ENCODE assay signal across 20 cellular contexts in genomic region chr5:180558232-180558631, GRCh38. TPM values are rescaled to one million over a fixed set of nuclear protein-coding genes. Genes with fewer than 3 reads are reported as not detected.
DNase-seq lines count a peak whose midpoint lies in the region; ATAC-seq and TF ChIP-seq lines count a peak whose summit lies in the region.
"Had no signal": no experiment of that assay in that cellular context is flagged by ENCODE, and none has a peak within 500 bp of the region (broad histone marks: within the 10 kb centered on the region; RNA-seq: fewer than 3 reads in every experiment).

No MANE protein-coding gene starts in this region.

- H3K4me3 ChIP-seq in GM23338 (no peak overlapping the region), IMR-90 (ENCODE audit: insufficient read depth, low read depth, low read length) (no peak overlapping the region), Peyer's patch (no peak overlapping the region)
- H3K4me3 ChIP-seq: HAP-1, MG63 had no signal

- no peak overlapping the region for H3K4me2 ChIP-seq in GM23338
- no peak overlapping the region for H3K4me2 ChIP-seq in IMR-90 (ENCODE audit: low read depth, low read length)

- DNase-seq in GM23338 (ENCODE audit: low spot score), result peak; percentile 21
- no peak for DNase-seq in IMR-90
- no peak for DNase-seq in central memory CD8-positive, alpha-beta T cell (ENCODE audit: low spot score in 2 of 2)
- DNase-seq in iPS-NIHi11 (ENCODE audit: low spot score), result peak; percentile 11
- DNase-seq in CD4-positive, alpha-beta T cell, result no peak
- DNase-seq in superior temporal gyrus (ENCODE audit: extremely low spot score), result no peak
- no peak for DNase-seq in Peyer's patch
- DNase-seq: MG63, NCI-H1417, NCI-H1694 treated with DMSO at 0.1 percent for 48 hours, NCI-H2081 treated with DMSO at 0.1 percent for 48 hours, NCI-H446 treated with DMSO at 0.1 percent for 48 hours, NCI-H526 treated with DMSO at 0.1 percent for 48 hours, Right ventricle myocardium superior had no signal

- H3K9me3 Mint-ChIP-seq in GM23338, result no peaks in the 10 kb centered on the region
- no peaks in the 10 kb centered on the region for H3K9me3 Mint-ChIP-seq in central memory CD8-positive, alpha-beta T cell
- H3K9me3 Mint-ChIP-seq in CD4-positive, alpha-beta T cell, result no peaks in the 10 kb centered on the region

- no peaks in the 10 kb centered on the region for H3F3A ChIP-seq in GM23338 (replicated peaks; ENCODE audit: low read depth)

- no peaks in the 10 kb centered on the region for H3K27me3 Mint-ChIP-seq in GM23338 (ENCODE audit: insufficient read depth, low read depth, poor library complexity)
- H3K27me3 Mint-ChIP-seq in central memory CD8-positive, alpha-beta T cell, result no peaks in the 10 kb centered on the region
- no peaks in the 10 kb centered on the region for H3K27me3 Mint-ChIP-seq in CD4-positive, alpha-beta T cell

- POLR2A ChIA-PET in IMR-90 (lab: Charles Lee; ENCODE audit: unreplicated experiment), result interaction anchor here (0.5 kb wide), 1 partner anchor 1532 kb away, joined by 6 read pairs; no protein-coding TSS in a partner anchor
- POLR2A ChIA-PET in CD4-positive, alpha-beta T cell (lab: Charles Lee), result no interaction called here

- H3K4me1 ChIP-seq in GM23338 (ENCODE audit: insufficient read depth), result 0 out of 2 replicates have a peak, but pooled peaks cover 3% of the 10 kb centered on the region
- H3K4me1 ChIP-seq in IMR-90 (ENCODE audit: control insufficient read depth, insufficient read depth, low read length), result peaks cover 19% of the 10 kb centered on the region
- no peaks in the 10 kb centered on the region for H3K4me1 ChIP-seq in Peyer's patch
- H3K4me1 ChIP-seq: HAP-1 had no signal

- H2BK5ac ChIP-seq in IMR-90 (ENCODE audit: low read depth, low read length, poor library complexity, severe bottlenecking), result peak overlapping the region; percentile 40

- H3K36me3 ChIP-seq in GM23338 (ENCODE audit: insufficient read depth) (peaks cover 15% of the 10 kb centered on the region; the same call in 1 of the 2 replicates), IMR-90 (ENCODE audit: control insufficient read depth, insufficient read depth, low read length) (peaks cover 4% of the 10 kb centered on the region), Peyer's patch (peaks cover 0 to 15% (median 0%) of the 10 kb centered on the region in 3 donors)

- H3K18ac ChIP-seq in IMR-90 (ENCODE audit: low read depth, low read length), result 0 out of 2 replicates have a peak overlapping the region, but pooled peaks have one; percentile 57

- no TSS peak for BruUV-seq in IMR-90 (replicated peaks; lab: Mats Ljungman, UMichigan)

- no peak overlapping the region for H2AK5ac ChIP-seq in IMR-90 (ENCODE audit: low read depth, low read length)

- CTCF ChIA-PET in IMR-90 (lab: Yijun Ruan, JAX), result no interaction called here
- CTCF ChIA-PET in CD4-positive, alpha-beta T cell (lab: Charles Lee), result no interaction called here

- ATAC-seq in GM23338 (peak; percentile 79), IMR-90 (ENCODE audit: low read depth) (no peak), GM21360 (IDR thresholded peaks at IDR 0.05; ENCODE audit: unreplicated experiment) (no peak)
- ATAC-seq in central memory CD8-positive, alpha-beta T cell (replicated peaks; ENCODE audit: extremely low read depth, poor library complexity, severe bottlenecking), result no peak
- ATAC-seq in CD4-positive, alpha-beta T cell (ENCODE audit: poor library complexity), result no peak

- peaks cover 70% of the 10 kb centered on the region for H4K20me1 ChIP-seq in GM23338 (replicated peaks; ENCODE audit: insufficient read depth)
- peaks cover 26% of the 10 kb centered on the region; the same call in 1 of the 2 replicates for H4K20me1 ChIP-seq in IMR-90 (ENCODE audit: insufficient read depth, low read length)

- intact Hi-C loops in IMR-90 (cut with micrococcal nuclease), result no loop called here
- intact Hi-C loops in CD4-positive, alpha-beta T cell (cut with DNase I, micrococcal nuclease), result no loop called here

- TF ChIP-seq POLR2A in IMR-90 (IDR thresholded peaks at IDR 0.05; ENCODE audit: low read depth, low read length), result no peak
- no peak for TF ChIP-seq POLR2A in Peyer's patch (IDR thresholded peaks at IDR 0.05)

- peaks cover 4% of the 10 kb centered on the region; the same call in 2 of the 3 replicates for H3K4me1 Mint-ChIP-seq in GM23338
- peaks cover 38% of the 10 kb centered on the region for H3K4me1 Mint-ChIP-seq in central memory CD8-positive, alpha-beta T cell
- peaks cover 20% of the 10 kb centered on the region for H3K4me1 Mint-ChIP-seq in CD4-positive, alpha-beta T cell (ENCODE audit: low read depth)

- no peaks in the 10 kb centered on the region for H3K9me3 ChIP-seq in IMR-90 (ENCODE audit: control insufficient read depth, insufficient read depth, low read length)
- H3K9me3 ChIP-seq in CD4-positive, alpha-beta T cell (ENCODE audit: control insufficient read depth, low read length), result no peaks in the 10 kb centered on the region
- H3K9me3 ChIP-seq in Peyer's patch, result no peaks in the 10 kb centered on the region
- H3K9me3 ChIP-seq: HAP-1, MG63 had no signal

- no peak overlapping the region for H4K91ac ChIP-seq in IMR-90 (ENCODE audit: insufficient read depth, low read depth, low read length)

- H3K79me1 ChIP-seq in IMR-90 (ENCODE audit: low read depth in 1 of 2, low read length in 2 of 2), result peaks cover 32 to 43% of the 10 kb centered on the region in 2 experiments

- no peak overlapping the region for H2BK120ac ChIP-seq in IMR-90 (ENCODE audit: low read depth, low read length)

- TF ChIP-seq CTCF in GM23338 (conservative IDR thresholded peaks at IDR 0.05; ENCODE audit: low read depth in 2 of 2), result no peak
- no peak for TF ChIP-seq CTCF in IMR-90 (conservative IDR thresholded peaks at IDR 0.05; ENCODE audit: low read depth, low read length)
- no peak for TF ChIP-seq CTCF in CD4-positive, alpha-beta T cell (IDR thresholded peaks at IDR 0.05)
- TF ChIP-seq CTCF in Peyer's patch (IDR thresholded peaks at IDR 0.05), result no peak

- peak overlapping the region; percentile 35; the same call in 1 of the 2 replicates for H2BK20ac ChIP-seq in IMR-90 (ENCODE audit: low read depth, low read length)

- H4K5ac ChIP-seq in IMR-90 (ENCODE audit: low read depth, low read length), result peak overlapping the region; percentile 15; the same call in 1 of the 2 replicates

- H2AK9ac ChIP-seq in IMR-90 (replicated peaks; ENCODE audit: low read depth, low read length, poor library complexity), result peak overlapping the region; percentile 30

- WGBS in IMR-90 (ENCODE audit: extremely low coverage in 2 of 2, insufficient read length in 1 of 2), 2 experiments, result 100% methylated on average over 1 of the region's 11 CpGs; no CpG with 5 or more reads in 1 of the 2 experiments

- in situ Hi-C loops in IMR-90 (cut with MboI; ENCODE audit: low sequenced_read_pairs), result no loop called here

- no peak overlapping the region for H3K23ac ChIP-seq in IMR-90 (ENCODE audit: low read depth, low read length)

- peaks cover 97% of the 10 kb centered on the region for H3K79me2 ChIP-seq in GM23338 (replicated peaks; ENCODE audit: insufficient read depth)

- dilution Hi-C loops in IMR-90 (cut with HindIII; ENCODE audit: low sequenced_read_pairs, unreplicated experiment), result no loop called here

- H3K27ac ChIP-seq in GM23338 (ENCODE audit: low read depth) (0 out of 2 replicates have a peak overlapping the region, but pooled peaks have one; percentile 60), IMR-90 (ENCODE audit: insufficient read depth, low read length) (peak overlapping the region; percentile 29; the same call in 1 of the 2 replicates), Peyer's patch (no peak overlapping the region)
- no peak overlapping the region for H3K27ac ChIP-seq in CD4-positive, alpha-beta T cell (ENCODE audit: low read depth, low read length)
- H3K27ac ChIP-seq: C4-2B had no signal

- peak overlapping the region; percentile 81 for H3K27ac Mint-ChIP-seq in GM23338
- peak overlapping the region; percentile 7 for H3K27ac Mint-ChIP-seq in central memory CD8-positive, alpha-beta T cell (ENCODE audit: low read depth)
- H3K27ac Mint-ChIP-seq in CD4-positive, alpha-beta T cell, result no peak overlapping the region

- H3K4ac ChIP-seq in IMR-90 (ENCODE audit: low read depth, low read length), result peak overlapping the region; percentile 31; the same call in 1 of the 2 replicates

- no peak for TF ChIP-seq RAD21 in IMR-90 (IDR thresholded peaks at IDR 0.05; ENCODE audit: low read length)

- no peaks in the 10 kb centered on the region for H3K9me2 ChIP-seq in GM23338 (ENCODE audit: insufficient read depth)

- peak overlapping the region; percentile 58; the same call in 2 of the 3 replicates for H2BK15ac ChIP-seq in IMR-90 (ENCODE audit: low read depth, low read length)

- no peak overlapping the region for H2AFZ ChIP-seq in GM23338
- no peak overlapping the region for H2AFZ ChIP-seq in IMR-90 (replicated peaks; ENCODE audit: low read length, poor library complexity)

- peaks cover 54% of the 10 kb centered on the region for H3K36me3 Mint-ChIP-seq in GM23338 (ENCODE audit: low read depth)
- H3K36me3 Mint-ChIP-seq in central memory CD8-positive, alpha-beta T cell (ENCODE audit: insufficient read depth), result peaks cover 25% of the 10 kb centered on the region
- H3K36me3 Mint-ChIP-seq in CD4-positive, alpha-beta T cell (ENCODE audit: low read depth), result peaks cover 89% of the 10 kb centered on the region

- H3K27me3 ChIP-seq in GM23338 (ENCODE audit: insufficient read depth) (no peaks in the 10 kb centered on the region), IMR-90 (ENCODE audit: control insufficient read depth, insufficient read depth, low read length) (no peaks in the 10 kb centered on the region), Peyer's patch (no peaks in the 10 kb centered on the region)
- H3K27me3 ChIP-seq in CD4-positive, alpha-beta T cell (ENCODE audit: control insufficient read depth, insufficient read depth, low read length), result no peaks in the 10 kb centered on the region
- H3K27me3 ChIP-seq: MG63 had no signal

- H3K14ac ChIP-seq in IMR-90 (replicated peaks; ENCODE audit: low read depth, low read length), result 0 out of 2 replicates have a peak overlapping the region, but pooled peaks have one; percentile 14

- no peak overlapping the region for H4K8ac ChIP-seq in IMR-90 (ENCODE audit: low read depth in 2 of 2, low read length in 2 of 2)

- peaks cover 6% of the 10 kb centered on the region; the same call in 1 of the 2 replicates for H3K9me1 ChIP-seq in IMR-90 (ENCODE audit: insufficient read depth, low read length)

- H3K56ac ChIP-seq in IMR-90 (ENCODE audit: extremely low read depth, insufficient read depth, low read length), result no peak overlapping the region

- no peak overlapping the region for H3K4me3 Mint-ChIP-seq in GM23338
- H3K4me3 Mint-ChIP-seq in central memory CD8-positive, alpha-beta T cell, result no peak overlapping the region
- H3K4me3 Mint-ChIP-seq in CD4-positive, alpha-beta T cell, result no peak overlapping the region

- H3K9ac ChIP-seq in IMR-90 (ENCODE audit: low read depth, low read length), result no peak overlapping the region

TF ChIP-seq in IMR-90, 13 proteins besides CTCF, POLR2A, EP300 and RAD21 (continues in another document):
- no peak for TF ChIP-seq BHLHE40 (IDR thresholded peaks at IDR 0.05; ENCODE audit: low read depth, low read length)

RNA-seq across cellular contexts. Expression of gene SCGB3A1, which starts 33.1 kb away (rescaled TPM):
- total RNA-seq in GM23338 (2014; rRNA removed; shearing (Covaris generic)), result not detected in 2 replicates
- not detected in 2 replicates for polyA plus RNA-seq in GM23338 (2016; fragmentation: Nextera tagmentation; extraction: Ambion mirVana)
- not detected in 2 replicates for total RNA-seq in IMR-90 (2012; rRNA removed)
- not detected in 2 replicates for polyA plus RNA-seq in IMR-90 (2012; rRNA removed)
- polyA plus RNA-seq in IMR-90 (2012; cell fraction: cytosol; rRNA removed), result not detected in 2 replicates
- not detected in 2 replicates for polyA plus RNA-seq in IMR-90 (2012; cell fraction: nucleus; rRNA removed; ENCODE audit: low replicate concordance)
- not detected for total RNA-seq in CD4-positive, alpha-beta T cell
- not detected for total RNA-seq in Peyer's patch
- total RNA-seq: LHCN-M2, Right ventricle myocardium superior, RPMI7951, SK-MEL-5 had no signal

Comparison
In these comparisons a context has a peak if more than half of its experiments do, and no peak if none do; other contexts are left out.
1. DNase-seq: peak in GM23338 (single experiment) and iPS-NIHi11 (single experiment); none in IMR-90 (single experiment), central memory CD8-positive, alpha-beta T cell (0 of 2), CD4-positive, alpha-beta T cell (0 of 10), superior temporal gyrus (single experiment) and Peyer's patch (0 of 3).
2. H3K27ac ChIP-seq: peak in GM23338 (single experiment) and IMR-90 (single experiment); none in CD4-positive, alpha-beta T cell (single experiment) and Peyer's patch (0 of 4).